Comparison of ENCODE assay signal across 7 cellular contexts in genomic region chr17:7864384-7864783, GRCh38. TPM values are rescaled to one million over a fixed set of nuclear protein-coding genes. Genes with fewer than 3 reads are reported as not detected.
DNase-seq lines count a peak whose midpoint lies in the region; ATAC-seq and TF ChIP-seq lines count a peak whose summit lies in the region.
"Not testable (repeated sequence)": the region's sequence is repeated elsewhere in the genome, so short reads cannot be mapped to it uniquely, and the experiment has no call there.

No MANE protein-coding gene starts in this region.

- peaks cover 17% of the 10 kb centered on the region for H3K79me2 ChIP-seq in HCT116 (ENCODE audit: insufficient read depth, low read length)

- POLR2A ChIA-PET in HCT116 (lab: Charles Lee) = interaction anchor here (1.0 kb wide), 1 partner anchor 124 kb away, joined by 3 read pairs; no protein-coding TSS in a partner anchor
- POLR2A ChIA-PET in RWPE1 (lab: Yijun Ruan, JAX; ENCODE audit: low non-redundant PET) = not testable (repeated sequence)

- peaks cover 40% of the 10 kb centered on the region for H3K36me3 Mint-ChIP-seq in endodermal cell (ENCODE audit: low read depth)

- H3K27ac ChIP-seq in 22Rv1 (peak overlapping the region; percentile 98), RWPE1 (peak overlapping the region; percentile 38)
- not testable (repeated sequence) for H3K27ac ChIP-seq in HCT116 (ENCODE audit: low read depth, low read length); endodermal cell (ENCODE audit: low read depth, low read length)

- RAD21 ChIA-PET in HCT116 (lab: Charles Lee; ENCODE audit: low non-redundant PET in 1 of 2, low total read pairs in 2 of 2, uncharacterized antibody in 2 of 2, unreplicated experiment in 2 of 2) = interaction anchor here (0.5 to 0.9 kb wide), 2 partner anchors 124 to 176 kb away, joined by 3 to 5 read pairs; no protein-coding TSS in a partner anchor

- BruUV-seq in HCT116 (replicated peaks; lab: Mats Ljungman, UMichigan) = not testable (repeated sequence)

- not testable (repeated sequence) for TF ChIP-seq POLR2A in HCT116 (IDR thresholded peaks at IDR 0.05; ENCODE audit: borderline replicate concordance, extremely low read depth, insufficient read depth, insufficient read length)

- H3K4me1 Mint-ChIP-seq in endodermal cell = peaks cover 17% of the 10 kb centered on the region

- H4K20me1 ChIP-seq in HCT116 (ENCODE audit: insufficient read depth) = not testable (repeated sequence)

- H3K27ac Mint-ChIP-seq in endodermal cell = not testable (repeated sequence)

- peaks cover 3 to 15% of the 10 kb centered on the region in 2 experiments for H3K4me1 ChIP-seq in HCT116 (ENCODE audit: control insufficient read depth in 1 of 2, insufficient read depth in 2 of 2, low read length in 2 of 2)
- not testable (repeated sequence) for H3K4me1 ChIP-seq in endodermal cell (ENCODE audit: control insufficient read depth, insufficient read depth, low read length)

- H2AFZ ChIP-seq in HCT116 (ENCODE audit: low read depth, low read length, poor library complexity, severe bottlenecking) = not testable (repeated sequence)

- not testable (repeated sequence) for TF ChIP-seq RAD21 in HCT116 (IDR thresholded peaks at IDR 0.05; ENCODE audit: low read depth)

- not testable (repeated sequence) for H3K9ac ChIP-seq in HCT116 (ENCODE audit: low read length); endodermal cell (ENCODE audit: extremely low read depth, low read length, poor library complexity, severe bottlenecking)

- ATAC-seq in HCT116 = peak; percentile 55

- H3K4me3 ChIP-seq in HCT116 (replicated peaks in 1 of 2; ENCODE audit: low read depth in 1 of 2, low read length in 2 of 2); endodermal cell (ENCODE audit: low read length): not testable (repeated sequence)

- intact Hi-C loops in HCT116 (cut with micrococcal nuclease) = not testable (repeated sequence)

- not testable (repeated sequence) for H3K27me3 Mint-ChIP-seq in endodermal cell (ENCODE audit: insufficient read depth)

- CTCF ChIA-PET in HCT116 (lab: Charles Lee) (interaction anchor here (1.0 to 4.0 kb wide), 3 partner anchors 13 to 176 kb away, joined by 3 to 31 read pairs (median 4); no protein-coding TSS in a partner anchor), RWPE1 (lab: Yijun Ruan, JAX) (interaction anchor here (0.6 to 1.9 kb wide), 4 partner anchors 25 to 192 kb away, joined by 3 to 5 read pairs (median 4); partner anchors contain the start of gene CHD3)

- H3K36me3 ChIP-seq in HCT116 (ENCODE audit: control insufficient read depth in 1 of 2, insufficient read depth in 2 of 2, low read length in 2 of 2) (peaks cover 8 to 27% of the 10 kb centered on the region in 2 experiments; a peak in 3 of 4 replicates), endodermal cell (ENCODE audit: control insufficient read depth, insufficient read depth, low read length) (peaks cover 51% of the 10 kb centered on the region)

- not testable (repeated sequence) for H3K9me2 ChIP-seq in HCT116 (ENCODE audit: insufficient read depth)

- WGBS in endodermal cell (ENCODE audit: insufficient coverage in 1 of 2, insufficient read length in 1 of 2), 2 experiments = 77 to 84% methylated on average over 4 to 5 of the region's 5 CpGs

- not testable (repeated sequence) for DNase-seq in HCT116 (ENCODE audit: low read depth, low spot score); RWPE1 (ENCODE audit: low spot score)
- peak; percentile 37 for DNase-seq in activated CD8-positive, alpha-beta memory T cell treated with anti-CD3 and anti-CD28 coated beads for 24 hours
- DNase-seq in endodermal cell (peak; percentile 20), islet precursor cell (peak; percentile 24), ureter (ENCODE audit: low spot score) (peak; percentile 27)

- H3K4me2 ChIP-seq in HCT116 (ENCODE audit: low read length) = peak overlapping the region; percentile 17; the same call in 1 of the 2 replicates

- H3K27me3 ChIP-seq in HCT116 (ENCODE audit: insufficient read depth, low read length); endodermal cell (ENCODE audit: control insufficient read depth, insufficient read depth, low read length, poor library complexity, severe bottlenecking): not testable (repeated sequence)

- not testable (repeated sequence) for H3K4me3 Mint-ChIP-seq in endodermal cell

- not testable (repeated sequence) for H3K9me3 Mint-ChIP-seq in endodermal cell

- not testable (repeated sequence) for H3K9me3 ChIP-seq in HCT116 (ENCODE audit: control insufficient read depth in 1 of 2, insufficient read depth in 1 of 2, low read depth in 1 of 2, low read length in 2 of 2); endodermal cell (ENCODE audit: control insufficient read depth, low read length)

- not testable (repeated sequence) for TF ChIP-seq CTCF in 22Rv1 (IDR thresholded peaks at IDR 0.05); HCT116 (IDR thresholded peaks at IDR 0.05 in 2 of 3, conservative IDR thresholded peaks at IDR 0.05 in 1 of 3; ENCODE audit: borderline replicate concordance in 1 of 3, insufficient read depth in 1 of 3, low read depth in 2 of 3, low read length in 2 of 3); RWPE1 (conservative IDR thresholded peaks at IDR 0.05; ENCODE audit: low read depth); endodermal cell (conservative IDR thresholded peaks at IDR 0.05)

TF ChIP-seq in HCT116, 20 proteins besides CTCF, POLR2A, EP300 and RAD21:
- TF ChIP-seq MAX (IDR thresholded peaks at IDR 0.05) (0 out of 2 replicates have a peak, but pooled peaks have one; percentile 19), JUND (IDR thresholded peaks at IDR 0.05) (peak; percentile 10; the same call in 1 of the 2 replicates)

RNA-seq across cellular contexts. Expression of gene CYB5D1, which starts 6.6 kb away (rescaled TPM):
- 21.5 TPM for total RNA-seq in HCT116 (2021; ENCODE audit: unreplicated experiment)
- polyA plus RNA-seq in HCT116 (2012) = 16.0 and 17.9 TPM in 2 replicates
- total RNA-seq in endodermal cell = 10 to 100 TPM; 10.6 to 12.9 TPM
- polyA plus RNA-seq in endodermal cell (2013, experiment 1 of 2) = 10.5 TPM
- polyA plus RNA-seq in endodermal cell (2013, experiment 2 of 2) = 8.3 TPM
- 15.7 TPM for total RNA-seq in ureter

RNA-seq across cellular contexts. Expression of gene NAA38, which starts 7.0 kb away (rescaled TPM):
- total RNA-seq in HCT116 (2021; ENCODE audit: unreplicated experiment) (103 TPM), endodermal cell (10 to 100 TPM; 38.9 to 44.8 TPM), ureter (98.6 TPM)
- 148 and 157 TPM in 2 replicates for polyA plus RNA-seq in HCT116 (2012)
- 65.6 TPM for polyA plus RNA-seq in endodermal cell (2013, experiment 1 of 2)
- polyA plus RNA-seq in endodermal cell (2013, experiment 2 of 2) = 58.9 TPM

RNA-seq across cellular contexts. Expression of gene TMEM88, which starts 9.5 kb away (rescaled TPM):
- 2.8 TPM for total RNA-seq in HCT116 (2021; ENCODE audit: unreplicated experiment)
- polyA plus RNA-seq in HCT116 (2012) = 0.82 and 1.8 TPM in 2 replicates
- 10 to 100 TPM; 16.8 to 26.8 TPM for total RNA-seq in endodermal cell
- 24.6 TPM for polyA plus RNA-seq in endodermal cell (2013, experiment 1 of 2)
- polyA plus RNA-seq in endodermal cell (2013, experiment 2 of 2) = 22.9 TPM
- total RNA-seq in ureter = 9.9 TPM

RNA-seq across cellular contexts. Expression of gene CHD3, which starts 24.2 kb away (rescaled TPM):
- total RNA-seq in HCT116 (2021; ENCODE audit: unreplicated experiment) (54.8 TPM), endodermal cell (10 to 100 TPM; 55.0 to 64.1 TPM), ureter (225 TPM)
- 54.9 and 63.8 TPM in 2 replicates for polyA plus RNA-seq in HCT116 (2012)
- polyA plus RNA-seq in endodermal cell (2013, experiment 1 of 2) = 66.3 TPM
- 63.7 TPM for polyA plus RNA-seq in endodermal cell (2013, experiment 2 of 2)

RNA-seq across cellular contexts. Expression of gene KDM6B, which starts 30.4 kb away (rescaled TPM):
- total RNA-seq in HCT116 (2021; ENCODE audit: unreplicated experiment) (42.1 TPM), endodermal cell (10 to 100 TPM; 53.3 to 60.3 TPM), ureter (31.8 TPM)
- 21.0 and 26.5 TPM in 2 replicates for polyA plus RNA-seq in HCT116 (2012)
- 44.5 TPM for polyA plus RNA-seq in endodermal cell (2013, experiment 1 of 2)
- 40.5 TPM for polyA plus RNA-seq in endodermal cell (2013, experiment 2 of 2)
